Comparison of ENCODE assay signal across 21 cellular contexts in the genomic region with DNA sequence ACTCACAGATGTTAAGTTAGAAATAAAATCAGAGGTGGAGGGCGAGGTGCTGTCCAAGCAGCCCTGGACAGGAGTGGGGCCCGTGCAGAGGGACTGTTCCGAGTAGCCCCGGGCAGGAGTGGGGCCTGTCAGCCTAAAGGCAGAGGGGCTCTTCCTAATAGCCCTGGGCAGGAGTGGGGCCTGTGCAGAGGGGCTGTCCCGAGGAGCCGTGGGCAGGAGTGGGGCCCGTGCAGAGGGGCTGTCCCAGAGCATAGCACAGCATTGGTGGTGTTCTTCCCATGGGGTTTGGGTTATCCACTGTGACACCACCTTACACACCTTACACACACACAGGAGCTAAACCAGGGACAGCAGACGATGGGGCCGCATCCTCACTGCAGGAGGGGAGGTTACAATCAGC. TPM values are rescaled to one million over a fixed set of nuclear protein-coding genes. Genes with fewer than 3 reads are reported as not detected.
A peak's percentile ranks its signal among the peaks of the same experiment; 100 is the strongest.
DNase-seq lines count a peak whose midpoint lies in the region; ATAC-seq and FAIRE-seq lines count a peak whose summit lies in the region.
"Had no signal": no experiment of that assay in that cellular context is flagged by ENCODE, and none has a peak within 500 bp of the region (broad histone marks: within the 10 kb centered on the region; RNA-seq: fewer than 3 reads in every experiment).

No MANE protein-coding gene starts in this region.

- H3K9me3 Mint-ChIP-seq in stimulated activated memory B cell treated with anti-CD40 and anti-IgM and Interleukin-4, amounts not matched to agents 10 μg/mL and 1 μg/mL and 100 μg/mL, for 72 hours: no peaks in the 10 kb centered on the region
- H3K9me3 Mint-ChIP-seq: CD4-positive, CD25-positive, alpha-beta regulatory T cell; CD8-positive, alpha-beta T cell had no signal

- intact Hi-C loops in Right ventricle myocardium inferior (cut with DNase I): no loop called here
- intact Hi-C loops in cardiac septum (cut with DNase I): no loop called here

- ATAC-seq in Right ventricle myocardium inferior (no peak), esophagus mucosa (peak; percentile 9), HG03039 (IDR thresholded peaks at IDR 0.05; ENCODE audit: unreplicated experiment) (no peak), HG03045 (IDR thresholded peaks at IDR 0.05; ENCODE audit: unreplicated experiment) (no peak)
- ATAC-seq in stimulated activated memory B cell treated with anti-CD40 and anti-IgM and Interleukin-4, amounts not matched to agents 10 μg/mL and 1 μg/mL and 100 μg/mL, for 72 hours: peak; percentile 49
- ATAC-seq: CD8-positive, alpha-beta T cell had no signal

- no peak overlapping the region for H3K4me3 Mint-ChIP-seq in stimulated activated memory B cell treated with anti-CD40 and anti-IgM and Interleukin-4, amounts not matched to agents 10 μg/mL and 1 μg/mL and 100 μg/mL, for 72 hours
- H3K4me3 Mint-ChIP-seq: B cell; CD8-positive, alpha-beta T cell had no signal

- DNase-seq in Right ventricle myocardium inferior (ENCODE audit: missing footprints) (peak; percentile 54), cardiac septum (ENCODE audit: low spot score) (no peak), urothelium cell line (ENCODE audit: low spot score) (no peak), DMS53 (lab: John Stamatoyannopoulos, UW) (no peak)
- DNase-seq: Caco-2; CD4-positive, CD25-positive, alpha-beta regulatory T cell; DMS153; DMS79; EL; GDM1; GM23248; H7; HCEC 1CT had no signal

- peaks cover 9% of the 10 kb centered on the region for H3K36me3 Mint-ChIP-seq in stimulated activated memory B cell treated with anti-CD40 and anti-IgM and Interleukin-4, amounts not matched to agents 10 μg/mL and 1 μg/mL and 100 μg/mL, for 72 hours

- H3K4me1 Mint-ChIP-seq in stimulated activated memory B cell treated with anti-CD40 and anti-IgM and Interleukin-4, amounts not matched to agents 10 μg/mL and 1 μg/mL and 100 μg/mL, for 72 hours: peaks cover 31% of the 10 kb centered on the region

- peak; percentile 59 for FAIRE-seq in urothelium cell line (lab: Jason Lieb, UNC)
- FAIRE-seq: A204.1, H1 had no signal

- no peaks in the 10 kb centered on the region for H3K27me3 Mint-ChIP-seq in stimulated activated memory B cell treated with anti-CD40 and anti-IgM and Interleukin-4, amounts not matched to agents 10 μg/mL and 1 μg/mL and 100 μg/mL, for 72 hours
- H3K27me3 Mint-ChIP-seq: B cell; CD4-positive, CD25-positive, alpha-beta regulatory T cell had no signal

- no peak overlapping the region for H3K27ac Mint-ChIP-seq in stimulated activated memory B cell treated with anti-CD40 and anti-IgM and Interleukin-4, amounts not matched to agents 10 μg/mL and 1 μg/mL and 100 μg/mL, for 72 hours
- H3K27ac Mint-ChIP-seq: B cell; CD4-positive, CD25-positive, alpha-beta regulatory T cell; CD8-positive, alpha-beta T cell had no signal

RNA-seq across cellular contexts. Expression of a gene that starts 10.4 kb away (rescaled TPM):
- total RNA-seq in Right ventricle myocardium inferior (8.9 TPM), cardiac septum (6.8 TPM), esophagus mucosa (2.7 TPM)

RNA-seq across cellular contexts. Expression of a gene that starts 26.5 kb away (rescaled TPM):
- total RNA-seq in Right ventricle myocardium inferior: 11.1 TPM
- 12.6 TPM for total RNA-seq in cardiac septum
- 13.1 TPM for total RNA-seq in esophagus mucosa

RNA-seq across cellular contexts. Expression of a gene that starts 26.8 kb away (rescaled TPM):
- total RNA-seq in Right ventricle myocardium inferior (58.0 TPM), cardiac septum (61.0 TPM), esophagus mucosa (41.2 TPM)

RNA-seq across cellular contexts. Expression of a gene that starts 46.3 kb away (rescaled TPM):
- total RNA-seq in Right ventricle myocardium inferior (10.1 TPM), cardiac septum (9.3 TPM), esophagus mucosa (0.56 TPM)
- total RNA-seq: CD4-positive, CD25-positive, alpha-beta regulatory T cell had no signal

RNA-seq across cellular contexts. Expression of a gene that starts 47.1 kb away (rescaled TPM):
- total RNA-seq in Right ventricle myocardium inferior (not detected), cardiac septum (not detected), esophagus mucosa (not detected)
- total RNA-seq: B cell; Caco-2; CD4-positive, CD25-positive, alpha-beta regulatory T cell; CD8-positive, alpha-beta T cell; GM23248; H1; H7 had no signal

Comparison
In these comparisons a context has a peak if more than half of its experiments do, and no peak if none do; other contexts are left out.
1. ATAC-seq: peak in esophagus mucosa (single experiment) and stimulated activated memory B cell treated with anti-CD40 and anti-IgM and Interleukin-4, amounts not matched to agents 10 μg/mL and 1 μg/mL and 100 μg/mL, for 72 hours (single experiment); none in Right ventricle myocardium inferior (single experiment), HG03039 (single experiment) and HG03045 (single experiment).